Comparison of ENCODE assay signal across 14 cellular contexts in genomic region chr17:75475851-75476250, GRCh38. TPM values are rescaled to one million over a fixed set of nuclear protein-coding genes. Genes with fewer than 3 reads are reported as not detected.
DNase-seq lines count a peak whose midpoint lies in the region; ATAC-seq and TF ChIP-seq lines count a peak whose summit lies in the region.
"Had no signal": no experiment of that assay in that cellular context is flagged by ENCODE, and none has a peak within 500 bp of the region (broad histone marks: within the 10 kb centered on the region; RNA-seq: fewer than 3 reads in every experiment).

No MANE protein-coding gene starts in this region.

- H3K27ac ChIP-seq in endodermal cell (ENCODE audit: low read depth, low read length), result peak overlapping the region; percentile 72
- H3K27ac ChIP-seq in left lung, result peak overlapping the region; percentile 61 to 74
- H3K27ac ChIP-seq: A549, hepatocyte, SK-N-MC had no signal

- no peak overlapping the region for H3K4me3 Mint-ChIP-seq in endodermal cell
- H3K4me3 Mint-ChIP-seq: activated naive CD8-positive, alpha-beta T cell treated with anti-CD3 and anti-CD28 coated beads for 36 hours had no signal

- peaks cover 19% of the 10 kb centered on the region for H3K4me1 Mint-ChIP-seq in endodermal cell
- H3K4me1 Mint-ChIP-seq: activated naive CD8-positive, alpha-beta T cell treated with anti-CD3 and anti-CD28 coated beads for 36 hours had no signal

- peak; percentile 5 for DNase-seq in AG10803 (ENCODE audit: low read depth)
- DNase-seq in endodermal cell, result peak; percentile 41
- DNase-seq in left lung, result peak in 1 of 2 donors; percentile 31
- DNase-seq in sciatic nerve (ENCODE audit: low spot score), result no peak
- no peak for DNase-seq in NCI-H524 (lab: John Stamatoyannopoulos, UW)
- DNase-seq in NCI-H345 treated with DMSO at 0.1 percent for 48 hours (lab: John Stamatoyannopoulos, UW; ENCODE audit: unreplicated experiment), result no peak
- DNase-seq: activated naive CD8-positive, alpha-beta T cell treated with anti-CD3 and anti-CD28 coated beads for 36 hours; mesendoderm; NCI-H1930 had no signal

- ATAC-seq in left lung, result peak; percentile 35
- ATAC-seq in sciatic nerve, result peak; percentile 43
- no peak for ATAC-seq in GM21423 (IDR thresholded peaks at IDR 0.05; ENCODE audit: unreplicated experiment)
- no peak for ATAC-seq in GM18870 (IDR thresholded peaks at IDR 0.05; ENCODE audit: unreplicated experiment)

- H3K27me3 ChIP-seq in endodermal cell (ENCODE audit: control insufficient read depth, insufficient read depth, low read length, poor library complexity, severe bottlenecking) (peaks cover 45% of the 10 kb centered on the region), left lung (no peaks in the 10 kb centered on the region)
- H3K27me3 ChIP-seq: hepatocyte had no signal

- H3K4me1 ChIP-seq in endodermal cell (ENCODE audit: control insufficient read depth, insufficient read depth, low read length) (peaks cover 3% of the 10 kb centered on the region), left lung (peaks cover 14 to 27% of the 10 kb centered on the region in 2 donors)
- H3K4me1 ChIP-seq: A549 had no signal

- peaks cover 37% of the 10 kb centered on the region for H3K36me3 Mint-ChIP-seq in endodermal cell (ENCODE audit: low read depth)

- H3K9me3 Mint-ChIP-seq in endodermal cell, result no peaks in the 10 kb centered on the region
- H3K9me3 Mint-ChIP-seq: activated naive CD8-positive, alpha-beta T cell treated with anti-CD3 and anti-CD28 coated beads for 36 hours had no signal

- no peak overlapping the region for H3K4me3 ChIP-seq in AG10803 (ENCODE audit: low read length)
- H3K4me3 ChIP-seq in endodermal cell (ENCODE audit: low read length), result no peak overlapping the region
- H3K4me3 ChIP-seq in left lung, result no peak overlapping the region
- H3K4me3 ChIP-seq: A549, hepatocyte, SK-N-MC had no signal

- intact Hi-C loops in left lung (cut with DNase I) (no loop called here), sciatic nerve (cut with DNase I) (no loop called here)

- H3K27me3 Mint-ChIP-seq in endodermal cell (ENCODE audit: insufficient read depth), result peaks cover 45% of the 10 kb centered on the region
- H3K27me3 Mint-ChIP-seq: activated naive CD8-positive, alpha-beta T cell treated with anti-CD3 and anti-CD28 coated beads for 36 hours had no signal

- WGBS in endodermal cell (ENCODE audit: insufficient coverage in 1 of 2, insufficient read length in 1 of 2), 2 experiments, result 90% methylated on average over 3 of the region's 3 CpGs; no CpG with 5 or more reads in 1 of the 2 experiments

- H3K9ac ChIP-seq in endodermal cell (ENCODE audit: extremely low read depth, low read length, poor library complexity, severe bottlenecking), result no peak overlapping the region

- no peak overlapping the region for H3K27ac Mint-ChIP-seq in endodermal cell
- H3K27ac Mint-ChIP-seq: activated naive CD8-positive, alpha-beta T cell treated with anti-CD3 and anti-CD28 coated beads for 36 hours had no signal

- TF ChIP-seq CTCF in AG10803 (conservative IDR thresholded peaks at IDR 0.05; ENCODE audit: low read length), result no peak
- no peak for TF ChIP-seq CTCF in endodermal cell (conservative IDR thresholded peaks at IDR 0.05)
- TF ChIP-seq CTCF in left lung (IDR thresholded peaks at IDR 0.05), result no peak

- H3K9me3 ChIP-seq in endodermal cell (ENCODE audit: control insufficient read depth, low read length) (no peaks in the 10 kb centered on the region), left lung (no peaks in the 10 kb centered on the region)
- H3K9me3 ChIP-seq: A549 had no signal

- H3K36me3 ChIP-seq in endodermal cell (ENCODE audit: control insufficient read depth, insufficient read depth, low read length) (peaks cover 15% of the 10 kb centered on the region), left lung (peaks cover 0 to 50% of the 10 kb centered on the region in 2 donors)

RNA-seq across cellular contexts. Expression of gene TMEM94, which starts 19.4 kb away (rescaled TPM):
- total RNA-seq in endodermal cell (100 to 1,000 TPM in 1 of 2 donors, 10 to 100 TPM in 1; 96.0 to 106 TPM), left lung (10 to 100 TPM; 68.4 to 74.3 TPM), sciatic nerve (86.8 TPM)
- 90.8 TPM for polyA plus RNA-seq in endodermal cell (2013, experiment 1 of 2)
- 82.1 TPM for polyA plus RNA-seq in endodermal cell (2013, experiment 2 of 2)

RNA-seq across cellular contexts. Expression of gene CASKIN2, which starts 39.5 kb away (rescaled TPM):
- total RNA-seq in endodermal cell (10 to 100 TPM; 26.4 to 31.0 TPM), left lung (10 to 100 TPM; 43.8 to 74.4 TPM), sciatic nerve (127 TPM)
- polyA plus RNA-seq in endodermal cell (2013, experiment 1 of 2), result 14.9 TPM
- polyA plus RNA-seq in endodermal cell (2013, experiment 2 of 2), result 11.8 TPM

RNA-seq across cellular contexts. Expression of gene TSEN54, which starts 40.5 kb away (rescaled TPM):
- total RNA-seq in endodermal cell (10 to 100 TPM; 37.7 to 39.1 TPM), left lung (10 to 100 TPM; 15.8 to 22.9 TPM), sciatic nerve (26.1 TPM)
- polyA plus RNA-seq in endodermal cell (2013, experiment 1 of 2), result 30.2 TPM
- 32.7 TPM for polyA plus RNA-seq in endodermal cell (2013, experiment 2 of 2)

RNA-seq across cellular contexts. Expression of gene LLGL2, which starts 49.6 kb away (rescaled TPM):
- total RNA-seq in endodermal cell (100 to 1,000 TPM; 128 to 149 TPM), left lung (100 to 1,000 TPM; 161 to 173 TPM), sciatic nerve (11.0 TPM)
- polyA plus RNA-seq in endodermal cell (2013, experiment 1 of 2), result 20.2 TPM
- 16.5 TPM for polyA plus RNA-seq in endodermal cell (2013, experiment 2 of 2)

Comparison
In these comparisons a context has a peak if more than half of its experiments do, and no peak if none do; other contexts are left out.
1. DNase-seq: peak in AG10803 (single experiment) and endodermal cell (single experiment); none in sciatic nerve (single experiment), NCI-H524 (0 of 2) and NCI-H345 treated with DMSO at 0.1 percent for 48 hours (single experiment).
2. ATAC-seq: peak in left lung (single experiment) and sciatic nerve (single experiment); none in GM21423 (single experiment) and GM18870 (single experiment).